Comparison of ENCODE assay signal across 19 cellular contexts in the genomic region with DNA sequence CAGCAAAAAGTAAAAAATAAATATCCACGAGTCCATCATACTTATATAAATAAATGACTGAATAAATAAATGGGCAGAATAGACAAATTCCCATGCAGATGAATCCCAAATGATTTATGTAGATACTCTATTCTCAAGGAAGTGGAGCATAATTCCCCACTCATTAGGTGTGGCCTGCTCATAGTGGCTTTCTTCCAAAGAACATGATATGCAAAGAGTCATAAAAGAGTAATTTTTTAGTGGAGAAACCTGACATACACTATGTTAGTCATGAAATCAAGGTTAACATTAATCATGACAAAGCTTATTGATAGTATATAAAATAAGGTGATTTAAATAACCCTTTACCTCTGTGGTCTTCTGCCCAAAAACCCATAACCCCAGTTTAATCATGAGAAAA.
"Had no signal": no experiment of that assay in that cellular context is flagged by ENCODE, and none has a peak within 500 bp of the region (broad histone marks: within the 10 kb centered on the region; RNA-seq: fewer than 3 reads in every experiment).

No MANE protein-coding gene starts in this region.

- DNase-seq: activated CD4-positive, alpha-beta T cell treated with anti-CD3 and anti-CD28 coated beads, Interleukin-2, amount 10 ng/mL, durations not matched to agents 24 days and 14 days; activated CD4-positive, CD25-positive, alpha-beta regulatory T cell; activated CD8-positive, alpha-beta memory T cell treated with anti-CD3 and anti-CD28 coated beads, Interleukin-2, amount 50 U/mL, for 4 hours; activated CD8-positive, alpha-beta T cell treated with anti-CD3 and anti-CD28 coated beads, Interleukin-2, amount 10 ng/mL, durations not matched to agents 7 days and 5 days; activated gamma-delta T cell treated with Interleukin-2 at 50 U/mL for 16 hours; activated naive CD8-positive, alpha-beta T cell treated with anti-CD3 and anti-CD28 coated beads for 36 hours; anterior cingulate cortex; effector memory CD4-positive, alpha-beta T cell; hypothalamus; kidney glomerular epithelial cell; lower lobe of right lung; psoas muscle; right lobe of liver; stomach; T-helper 2 cell; testis; upper lobe of left lung had no signal

- H3K4me1 Mint-ChIP-seq: activated CD4-positive, alpha-beta T cell treated with anti-CD3 and anti-CD28 coated beads, Interleukin-2, amount 10 ng/mL, durations not matched to agents 24 days and 14 days; mesothelial cell of epicardium had no signal

- ATAC-seq: activated CD8-positive, alpha-beta T cell treated with anti-CD3 and anti-CD28 coated beads, Interleukin-2, amount 10 ng/mL, durations not matched to agents 7 days and 5 days; lower lobe of right lung; psoas muscle; right lobe of liver had no signal

- H3K4me3 Mint-ChIP-seq: activated CD4-positive, alpha-beta T cell treated with anti-CD3 and anti-CD28 coated beads, Interleukin-2, amount 10 ng/mL, durations not matched to agents 24 days and 14 days; activated CD8-positive, alpha-beta T cell treated with anti-CD3 and anti-CD28 coated beads, Interleukin-2, amount 10 ng/mL, durations not matched to agents 7 days and 5 days; activated naive CD8-positive, alpha-beta T cell treated with anti-CD3 and anti-CD28 coated beads for 36 hours; dendritic cell treated with granulocyte-macrophage colony-stimulating factor and Interleukin-4, amounts not matched to agents 40 ng/mL and 50 ng/mL, for 4 days; mesothelial cell of epicardium had no signal

- H3K36me3 ChIP-seq: lower lobe of right lung, right lobe of liver, stomach, upper lobe of left lung had no signal

- H3K27me3 ChIP-seq: right lobe of liver, stomach, testis, upper lobe of left lung had no signal

- H3K4me3 ChIP-seq: lower lobe of right lung, psoas muscle, right lobe of liver, stomach, testis, upper lobe of left lung had no signal

- H3K9me3 Mint-ChIP-seq: activated CD4-positive, alpha-beta T cell treated with anti-CD3 and anti-CD28 coated beads, Interleukin-2, amount 10 ng/mL, durations not matched to agents 24 days and 14 days; dendritic cell treated with granulocyte-macrophage colony-stimulating factor and Interleukin-4, amounts not matched to agents 40 ng/mL and 50 ng/mL, for 4 days had no signal

- H3K27me3 Mint-ChIP-seq: activated CD4-positive, alpha-beta T cell treated with anti-CD3 and anti-CD28 coated beads, Interleukin-2, amount 10 ng/mL, durations not matched to agents 24 days and 14 days; activated naive CD8-positive, alpha-beta T cell treated with anti-CD3 and anti-CD28 coated beads for 36 hours; dendritic cell treated with granulocyte-macrophage colony-stimulating factor and Interleukin-4, amounts not matched to agents 40 ng/mL and 50 ng/mL, for 4 days had no signal

- H3K27ac Mint-ChIP-seq: activated CD4-positive, alpha-beta T cell treated with anti-CD3 and anti-CD28 coated beads, Interleukin-2, amount 10 ng/mL, durations not matched to agents 24 days and 14 days; activated CD8-positive, alpha-beta T cell treated with anti-CD3 and anti-CD28 coated beads, Interleukin-2, amount 10 ng/mL, durations not matched to agents 7 days and 5 days; activated naive CD8-positive, alpha-beta T cell treated with anti-CD3 and anti-CD28 coated beads for 36 hours; dendritic cell treated with granulocyte-macrophage colony-stimulating factor and Interleukin-4, amounts not matched to agents 40 ng/mL and 50 ng/mL, for 4 days; mesothelial cell of epicardium had no signal
